Comparison of ENCODE assay signal across 25 cellular contexts in the genomic region with DNA sequence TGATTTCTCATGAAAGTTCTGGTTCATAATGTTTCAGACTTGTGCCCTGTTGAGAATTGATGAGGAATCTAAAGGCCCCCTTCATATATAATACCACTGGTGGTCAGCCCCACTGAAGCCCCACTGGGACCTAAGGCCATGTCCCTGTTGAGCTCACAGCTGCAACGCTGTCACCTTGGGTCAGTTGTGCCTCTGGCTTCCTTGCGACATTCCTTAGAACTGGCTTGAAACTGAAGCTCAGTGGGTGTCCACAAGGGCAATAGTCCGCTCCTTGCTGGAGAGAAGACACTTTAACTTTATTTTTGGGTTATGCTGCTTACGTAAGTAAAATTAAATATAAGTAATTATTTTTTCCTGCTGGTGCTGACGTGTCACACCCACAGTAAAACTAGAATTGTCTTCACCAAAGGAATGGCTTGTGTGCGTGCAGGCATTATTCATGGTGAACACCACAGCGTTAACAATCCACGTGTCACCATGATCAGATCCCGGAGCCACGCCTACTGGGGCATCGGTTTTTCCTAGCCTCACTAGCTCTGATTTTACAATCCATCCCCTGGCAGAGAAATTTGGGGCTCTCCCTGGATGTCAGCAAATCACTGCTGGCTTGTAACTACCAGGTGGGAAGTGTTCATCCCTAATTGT.
A peak's percentile ranks its signal among the peaks of the same experiment; 100 is the strongest.
DNase-seq lines count a peak whose midpoint lies in the region; ATAC-seq and TF ChIP-seq lines count a peak whose summit lies in the region.
"Had no signal": no experiment of that assay in that cellular context is flagged by ENCODE, and none has a peak within 500 bp of the region (broad histone marks: within the 10 kb centered on the region; RNA-seq: fewer than 3 reads in every experiment).

No MANE protein-coding gene starts in this region.

- peaks cover 7% of the 10 kb centered on the region for H3K9me1 ChIP-seq in IMR-90 (ENCODE audit: insufficient read depth, low read length)

- H4K8ac ChIP-seq in IMR-90 (ENCODE audit: low read depth in 2 of 2, low read length in 2 of 2) = 0 out of 4 replicates have a peak overlapping the region, but pooled peaks of 1 of the 2 experiments have one; percentile 0

- no peak overlapping the region for H3K4ac ChIP-seq in IMR-90 (ENCODE audit: low read depth, low read length)

- peaks cover 24 to 52% of the 10 kb centered on the region in 2 experiments for H3K79me1 ChIP-seq in IMR-90 (ENCODE audit: low read depth in 1 of 2, low read length in 2 of 2)

- no peak overlapping the region for H3K9ac ChIP-seq in IMR-90 (ENCODE audit: low read depth, low read length)

- no peaks in the 10 kb centered on the region for H3K36me3 ChIP-seq in IMR-90 (ENCODE audit: control insufficient read depth, insufficient read depth, low read length)
- no peaks in the 10 kb centered on the region for H3K36me3 ChIP-seq in upper lobe of right lung

- in situ Hi-C loops in IMR-90 (cut with MboI; ENCODE audit: low sequenced_read_pairs) = no loop called here

- H4K5ac ChIP-seq in IMR-90 (ENCODE audit: low read depth, low read length) = no peak overlapping the region

- no peak overlapping the region for H3K56ac ChIP-seq in IMR-90 (ENCODE audit: extremely low read depth, insufficient read depth, low read length)

- no peak overlapping the region for H2BK120ac ChIP-seq in IMR-90 (ENCODE audit: low read depth, low read length)

- H2BK15ac ChIP-seq in IMR-90 (ENCODE audit: low read depth, low read length) = peak overlapping the region; percentile 56; the same call in 1 of the 3 replicates

- H3K27ac ChIP-seq in IMR-90 (ENCODE audit: insufficient read depth, low read length) (no peak overlapping the region), upper lobe of right lung (no peak overlapping the region)
- H3K27ac ChIP-seq: foreskin keratinocyte had no signal

- H4K91ac ChIP-seq in IMR-90 (ENCODE audit: insufficient read depth, low read depth, low read length) = no peak overlapping the region

- no peak overlapping the region for H3K4me2 ChIP-seq in IMR-90 (ENCODE audit: low read depth, low read length)

- H3K18ac ChIP-seq in IMR-90 (ENCODE audit: low read depth, low read length) = no peak overlapping the region; the same call in 1 of the 2 replicates

- peak overlapping the region; percentile 61; the same call in 1 of the 2 replicates for H2AK5ac ChIP-seq in IMR-90 (ENCODE audit: low read depth, low read length)

- H3K4me1 ChIP-seq in IMR-90 (ENCODE audit: control insufficient read depth, insufficient read depth, low read length) (peaks cover 14% of the 10 kb centered on the region), upper lobe of right lung (peaks cover 8% of the 10 kb centered on the region)
- H3K4me1 ChIP-seq: foreskin keratinocyte had no signal

- H3K27me3 ChIP-seq in IMR-90 (ENCODE audit: control insufficient read depth, insufficient read depth, low read length) (no peaks in the 10 kb centered on the region), upper lobe of right lung (no peaks in the 10 kb centered on the region)
- H3K27me3 ChIP-seq: foreskin keratinocyte had no signal

- H3K4me3 ChIP-seq in IMR-90 (ENCODE audit: insufficient read depth, low read depth, low read length) = no peak overlapping the region
- no peak overlapping the region for H3K4me3 ChIP-seq in fibroblast of mammary gland (ENCODE audit: control insufficient read depth, low read depth, low read length)
- no peak overlapping the region for H3K4me3 ChIP-seq in upper lobe of right lung

- TF ChIP-seq CTCF in IMR-90 (conservative IDR thresholded peaks at IDR 0.05; ENCODE audit: low read depth, low read length) (no peak), fibroblast of mammary gland (conservative IDR thresholded peaks at IDR 0.05; ENCODE audit: control insufficient read depth, insufficient read depth, low read depth, low read length) (no peak), upper lobe of right lung (IDR thresholded peaks at IDR 0.05) (no peak)

- no peak overlapping the region for H2BK20ac ChIP-seq in IMR-90 (ENCODE audit: low read depth, low read length)

- no peaks in the 10 kb centered on the region for H4K20me1 ChIP-seq in IMR-90 (ENCODE audit: insufficient read depth, low read length)

- TF ChIP-seq RAD21 in IMR-90 (IDR thresholded peaks at IDR 0.05; ENCODE audit: low read length) = no peak

- H2AK9ac ChIP-seq in IMR-90 (replicated peaks; ENCODE audit: low read depth, low read length, poor library complexity) = no peak overlapping the region

- no peak overlapping the region for H2AFZ ChIP-seq in IMR-90 (replicated peaks; ENCODE audit: low read length, poor library complexity)

- H3K9me3 ChIP-seq in IMR-90 (ENCODE audit: control insufficient read depth, insufficient read depth, low read length) (0 out of 2 replicates have a peak, but pooled peaks cover 2% of the 10 kb centered on the region), upper lobe of right lung (no peaks in the 10 kb centered on the region)

- DNase-seq in ELF-1 (ENCODE audit: low read depth, low spot score) (peak; percentile 7), IMR-90 (no peak), fibroblast of mammary gland (ENCODE audit: low read depth) (peak; percentile 80), sciatic nerve (ENCODE audit: low spot score) (no peak), NCI-H2227 (lab: John Stamatoyannopoulos, UW; ENCODE audit: unreplicated experiment) (no peak), upper lobe of right lung (no peak), NCI-H2029 treated with DMSO at 0.1 percent for 48 hours (lab: John Stamatoyannopoulos, UW) (no peak)
- DNase-seq: activated CD4-positive, alpha-beta T cell treated with anti-CD3 and anti-CD28 coated beads, Interleukin-2, amount 50 U/mL, for 48 hours; activated CD8-positive, alpha-beta memory T cell treated with anti-CD3 and anti-CD28 coated beads, Interleukin-2, amount 50 U/mL, for 4 hours; activated naive CD4-positive, alpha-beta T cell treated with anti-CD3 and anti-CD28 coated beads for 36 hours; CD4-positive, alpha-beta T cell; effector CD8-positive, alpha-beta T cell; erythroblast; foreskin keratinocyte; left colon; naive B cell; NCI-H1092; NCI-H187; NCI-H524 treated with DMSO at 0.1 percent for 48 hours; SIG-M5; stimulated activated CD4-positive, alpha-beta T cell treated with anti-CD3 and anti-CD28 coated beads, Interleukin-4, amount 100 ng/mL, for 1 hour; T1000 had no signal

- POLR2A ChIA-PET in IMR-90 (lab: Charles Lee; ENCODE audit: unreplicated experiment) = interaction anchor here (0.7 kb wide), 1 partner anchor 11 kb away, joined by 8 read pairs; no protein-coding TSS in a partner anchor

- no peak for ATAC-seq in IMR-90 (ENCODE audit: low read depth)
- peak; percentile 56 for ATAC-seq in sciatic nerve
- no peak for ATAC-seq in upper lobe of right lung
- no peak for ATAC-seq in HG03135 (IDR thresholded peaks at IDR 0.05; ENCODE audit: unreplicated experiment)
- ATAC-seq: activated CD4-positive, CD25-positive, alpha-beta regulatory T cell treated with anti-CD3 and anti-CD28 coated beads, Interleukin-2, amount 50 U/mL, for 24 hours; foreskin keratinocyte; left colon; Panc1 had no signal

- TF ChIP-seq POLR2A in IMR-90 (IDR thresholded peaks at IDR 0.05; ENCODE audit: low read depth, low read length) = no peak

- no peak overlapping the region for H3K14ac ChIP-seq in IMR-90 (replicated peaks; ENCODE audit: low read depth, low read length)

- H3K23ac ChIP-seq in IMR-90 (ENCODE audit: low read depth, low read length) = 0 out of 2 replicates have a peak overlapping the region, but pooled peaks have one; percentile 6

- intact Hi-C loops in IMR-90 (cut with micrococcal nuclease) (no loop called here), sciatic nerve (cut with DNase I) (no loop called here), upper lobe of right lung (cut with DNase I) (no loop called here)

- WGBS in IMR-90 (ENCODE audit: extremely low coverage in 2 of 2, insufficient read length in 1 of 2), 2 experiments = 93% methylated on average over 3 of the region's 11 CpGs; no CpG with 5 or more reads in 1 of the 2 experiments

- CTCF ChIA-PET in IMR-90 (lab: Yijun Ruan, JAX) = interaction anchor here (0.7 kb wide), 1 partner anchor 47 kb away, joined by 4 read pairs; no protein-coding TSS in a partner anchor

- H2BK5ac ChIP-seq in IMR-90 (ENCODE audit: low read depth, low read length, poor library complexity, severe bottlenecking) = no peak overlapping the region

- dilution Hi-C loops in IMR-90 (cut with HindIII; ENCODE audit: low sequenced_read_pairs, unreplicated experiment) = no loop called here

- no TSS peak for BruUV-seq in IMR-90 (replicated peaks; lab: Mats Ljungman, UMichigan)

TF ChIP-seq in IMR-90, 13 proteins besides CTCF, POLR2A, EP300 and RAD21:
- TF ChIP-seq RFX5 (IDR thresholded peaks at IDR 0.05; ENCODE audit: low read depth, low read length) (no peak), MXI1 (IDR thresholded peaks at IDR 0.05; ENCODE audit: borderline replicate concordance, low read depth, low read length) (no peak), NFE2L2 (IDR thresholded peaks at IDR 0.05; ENCODE audit: low read depth, low read length) (no peak), FOS (IDR thresholded peaks at IDR 0.05; ENCODE audit: low read depth, low read length) (no peak), RCOR1 (IDR thresholded peaks at IDR 0.05; ENCODE audit: insufficient replicate concordance, low read length) (no peak), CHD1 (IDR thresholded peaks at IDR 0.05; ENCODE audit: low read depth, low read length) (no peak), MAZ (IDR thresholded peaks at IDR 0.05; ENCODE audit: borderline replicate concordance, low read depth, low read length) (no peak), BHLHE40 (IDR thresholded peaks at IDR 0.05; ENCODE audit: low read depth, low read length) (no peak), ELK1 (IDR thresholded peaks at IDR 0.05; ENCODE audit: borderline replicate concordance, low read depth, low read length) (no peak)
- TF ChIP-seq, protein P1, sequence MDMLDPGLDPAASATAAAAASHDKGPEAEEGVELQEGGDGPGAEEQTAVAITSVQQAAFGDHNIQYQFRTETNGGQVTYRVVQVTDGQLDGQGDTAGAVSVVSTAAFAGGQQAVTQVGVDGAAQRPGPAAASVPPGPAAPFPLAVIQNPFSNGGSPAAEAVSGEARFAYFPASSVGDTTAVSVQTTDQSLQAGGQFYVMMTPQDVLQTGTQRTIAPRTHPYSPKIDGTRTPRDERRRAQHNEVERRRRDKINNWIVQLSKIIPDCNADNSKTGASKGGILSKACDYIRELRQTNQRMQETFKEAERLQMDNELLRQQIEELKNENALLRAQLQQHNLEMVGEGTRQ (IDR thresholded peaks at IDR 0.05; ENCODE audit: low read depth, low read length) = no peak

Comparison
In these comparisons a context has a peak if more than half of its experiments do, and no peak if none do; other contexts are left out.
1. DNase-seq: peak in ELF-1 (single experiment) and fibroblast of mammary gland (single experiment); none in IMR-90 (single experiment), sciatic nerve (single experiment), NCI-H2227 (single experiment), upper lobe of right lung (single experiment) and NCI-H2029 treated with DMSO at 0.1 percent for 48 hours (single experiment).